Comparison of ENCODE assay signal across 8 cellular contexts in the genomic region with DNA sequence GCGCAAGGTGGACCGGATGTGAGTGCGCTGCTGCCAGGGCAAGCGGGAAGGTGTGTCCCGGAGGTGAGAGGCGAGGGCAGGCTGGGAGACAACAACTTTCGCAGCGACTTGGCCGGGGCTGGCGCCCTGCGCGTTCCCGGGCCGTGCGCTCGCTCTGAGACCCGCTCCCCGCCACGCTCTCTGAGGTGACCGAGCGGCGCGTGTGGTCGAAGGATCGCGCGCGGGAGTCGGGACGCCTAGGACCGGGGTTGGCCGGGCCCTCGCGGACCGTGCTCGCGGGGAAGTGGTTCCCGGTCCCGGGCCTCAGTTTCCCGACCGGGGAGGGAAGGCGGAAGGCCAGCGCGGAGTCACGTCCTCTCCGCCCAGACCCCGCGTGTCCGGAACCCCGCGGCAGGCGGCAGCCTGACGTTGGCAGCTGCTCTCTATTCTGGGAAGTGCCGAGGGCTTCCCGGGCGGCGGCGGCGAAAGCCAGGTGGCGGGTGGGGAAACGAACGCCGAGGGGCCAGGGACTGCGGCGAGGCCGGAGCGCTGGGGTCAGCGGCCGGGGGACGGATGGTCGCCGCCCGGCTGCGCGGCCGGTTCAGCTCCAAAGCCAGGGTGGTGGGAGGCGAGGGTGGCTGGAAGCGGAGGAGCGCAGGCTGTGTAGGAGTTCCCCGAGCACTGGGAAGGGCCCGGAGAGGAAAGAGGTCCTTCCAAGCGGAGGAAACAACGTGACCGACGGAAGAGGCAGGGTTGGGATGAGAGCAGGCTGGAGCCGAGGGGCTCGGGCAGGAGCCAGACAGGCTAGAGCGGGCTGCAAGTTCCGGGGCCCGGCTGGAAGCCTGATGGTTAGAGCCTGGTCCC. TPM values are rescaled to one million over a fixed set of nuclear protein-coding genes. Genes with fewer than 3 reads are reported as not detected.
DNase-seq lines count a peak whose midpoint lies in the region; ATAC-seq and TF ChIP-seq lines count a peak whose summit lies in the region.

No MANE protein-coding gene starts in this region.

- peaks cover 3% of the 10 kb centered on the region for H3K27me3 Mint-ChIP-seq in neural progenitor cell (ENCODE audit: insufficient read depth, low read depth)

- peaks cover 31% of the 10 kb centered on the region for H4K20me1 ChIP-seq in neural progenitor cell (ENCODE audit: low read depth)

- peaks cover 14% of the 10 kb centered on the region for H3K36me3 ChIP-seq in neural progenitor cell

- TF ChIP-seq CTCF in NB4 (IDR thresholded peaks at IDR 0.05; ENCODE audit: low read depth, low read length) (no peak), fibroblast of pulmonary artery (IDR thresholded peaks at IDR 0.05; ENCODE audit: low read length, missing control alignments) (no peak), neural progenitor cell (IDR thresholded peaks at IDR 0.05) (no peak)

- in situ Hi-C loops in Caki2 (cut with HindIII; ENCODE audit: low pct_unique_long_range_greater_than_20kb, low sequenced_read_pairs) = loop anchor here (10.0 kb wide), 1 partner anchor 99 kb away; no protein-coding TSS in a partner anchor

- no peak for TF ChIP-seq POLR2A in NB4 (IDR thresholded peaks at IDR 0.05; ENCODE audit: extremely low read depth, insufficient read length)

- peaks cover 22% of the 10 kb centered on the region for H3K4me1 ChIP-seq in neural progenitor cell

- peaks cover 34% of the 10 kb centered on the region for H3K36me3 Mint-ChIP-seq in neural progenitor cell

- peak overlapping the region; percentile 85 for H3K27ac Mint-ChIP-seq in neural progenitor cell

- H3K27ac ChIP-seq in neural progenitor cell = peak overlapping the region; percentile 23

- H3K4me3 ChIP-seq in NB4 (ENCODE audit: low read depth, low read length) (peak overlapping the region; percentile 48), fibroblast of pulmonary artery (replicated peaks; ENCODE audit: low read depth, low read length) (peak overlapping the region; percentile 87), neural progenitor cell (peak overlapping the region; percentile 94)

- peaks cover 26% of the 10 kb centered on the region for H3K4me1 Mint-ChIP-seq in neural progenitor cell

- H3K4me3 Mint-ChIP-seq in neural progenitor cell = peak overlapping the region; percentile 86

- ATAC-seq in GM21619 (IDR thresholded peaks at IDR 0.05; ENCODE audit: unreplicated experiment) (peak; percentile 39), HG02763 (IDR thresholded peaks at IDR 0.05; ENCODE audit: unreplicated experiment) (no peak)

- peaks cover 14% of the 10 kb centered on the region for H3K9me3 Mint-ChIP-seq in neural progenitor cell

- no peaks in the 10 kb centered on the region for H3K27me3 ChIP-seq in neural progenitor cell

- peak overlapping the region; percentile 28 for H2AFZ ChIP-seq in neural progenitor cell (replicated peaks)

- DNase-seq in Caki2 (ENCODE audit: low read depth) (peak; percentile 40), NB4 (ENCODE audit: low read depth) (peak; percentile 44), fibroblast of pulmonary artery (ENCODE audit: low read depth) (peak; percentile 68), neural progenitor cell (ENCODE audit: low spot score) (peak; percentile 72), T-helper 9 cell (no peak)
- DNase-seq in activated CD8-positive, alpha-beta memory T cell treated with anti-CD3 and anti-CD28 coated beads, Interleukin-2, amount 50 U/mL, for 4 hours = peak; percentile 43

- peak overlapping the region; percentile 95 for H3K4me2 ChIP-seq in neural progenitor cell

- H3K9ac ChIP-seq in neural progenitor cell = peak overlapping the region; percentile 33

- H3F3A ChIP-seq in neural progenitor cell (ENCODE audit: low read depth) = peaks cover 13% of the 10 kb centered on the region

- peaks cover 81% of the 10 kb centered on the region for H3K79me2 ChIP-seq in neural progenitor cell (ENCODE audit: low read depth)

- no peaks in the 10 kb centered on the region for H3K9me3 ChIP-seq in neural progenitor cell (ENCODE audit: low read depth)

RNA-seq across cellular contexts. Expression of gene IGF2BP2, which starts 1.0 kb away (rescaled TPM):
- total RNA-seq in Caki2 (2014; rRNA removed; shearing (Covaris generic); ENCODE audit: low replicate concordance) = 23.0 and 27.6 TPM in 2 replicates
- total RNA-seq in neural progenitor cell (ENCODE audit: low replicate concordance) = 147 and 152 TPM in 2 replicates
